12 cellular contexts compared by ENCODE assay signal in genomic region chr14:24397639-24398297, GRCh38. TPM values are rescaled to one million over a fixed set of nuclear protein-coding genes. Genes with fewer than 3 reads are reported as not detected.
A peak's percentile ranks its signal among the peaks of the same experiment; 100 is the strongest.
DNase-seq lines count a peak whose midpoint lies in the region; ATAC-seq and TF ChIP-seq lines count a peak whose summit lies in the region.
"Had no signal": no experiment of that assay in that cellular context is flagged by ENCODE, and none has a peak within 500 bp of the region (broad histone marks: within the 10 kb centered on the region; RNA-seq: fewer than 3 reads in every experiment).

No MANE protein-coding gene starts in this region.

- H3K36me3 Mint-ChIP-seq in naive thymus-derived CD8-positive, alpha-beta T cell, result no peaks in the 10 kb centered on the region

- POLR2A ChIA-PET in naive thymus-derived CD8-positive, alpha-beta T cell (lab: Charles Lee), result no interaction called here

- no peak for TF ChIP-seq CTCF in coronary artery (IDR thresholded peaks at IDR 0.05)
- TF ChIP-seq CTCF in tibial artery (IDR thresholded peaks at IDR 0.05), result no peak

- H3K4me3 Mint-ChIP-seq in naive thymus-derived CD8-positive, alpha-beta T cell, result peak overlapping the region; percentile 27 to 60 (median 44)
- H3K4me3 Mint-ChIP-seq: activated CD4-positive, alpha-beta T cell treated with anti-CD3 and anti-CD28 coated beads for 36 hours had no signal

- H3K36me3 ChIP-seq in tibial artery, result no peaks in the 10 kb centered on the region
- no peaks in the 10 kb centered on the region for H3K36me3 ChIP-seq in effector memory CD4-positive, alpha-beta T cell (ENCODE audit: control insufficient read depth, insufficient read depth, low read length)

- intact Hi-C loops in tibial artery (cut with DNase I; ENCODE audit: low total_unique reads), result no loop called here

- H3K9me3 ChIP-seq in tibial artery, result no peaks in the 10 kb centered on the region
- H3K9me3 ChIP-seq in effector memory CD4-positive, alpha-beta T cell (ENCODE audit: control insufficient read depth, low read length), result no peaks in the 10 kb centered on the region

- H3K4me3 ChIP-seq in coronary artery, result peak overlapping the region; percentile 82
- peak overlapping the region in 1 of 2 donors; percentile 71 for H3K4me3 ChIP-seq in tibial artery
- no peak overlapping the region for H3K4me3 ChIP-seq in effector memory CD4-positive, alpha-beta T cell (ENCODE audit: insufficient read depth, low read depth, low read length, poor library complexity, severe bottlenecking)

- H3K27ac Mint-ChIP-seq in naive thymus-derived CD8-positive, alpha-beta T cell, result peak overlapping the region in 5 of 10 donors; percentile 7 to 44 (median 16)
- H3K27ac Mint-ChIP-seq: activated CD4-positive, alpha-beta T cell treated with anti-CD3 and anti-CD28 coated beads for 36 hours had no signal

- H3K27ac ChIP-seq in coronary artery (peak overlapping the region; percentile 54 to 78), tibial artery (peak overlapping the region; percentile 66 to 74)
- H3K27ac ChIP-seq in effector memory CD4-positive, alpha-beta T cell (ENCODE audit: insufficient read depth, low read length, poor library complexity, severe bottlenecking), result no peak overlapping the region
- H3K27ac ChIP-seq: 22Rv1 had no signal

- ATAC-seq in naive thymus-derived CD8-positive, alpha-beta T cell, result no peak
- ATAC-seq: activated CD4-positive, alpha-beta T cell treated with anti-CD3 and anti-CD28 coated beads for 36 hours had no signal

- DNase-seq in NCI-H2171 treated with DMSO at 0.1 percent for 48 hours (lab: John Stamatoyannopoulos, UW), result peak; percentile 16
- DNase-seq in NCI-H2171 (lab: John Stamatoyannopoulos, UW), result no peak
- no peak for DNase-seq in coronary artery (ENCODE audit: low spot score)
- DNase-seq in naive thymus-derived CD8-positive, alpha-beta T cell, result no peak
- DNase-seq in tibial artery, result no peak
- DNase-seq in NOMO-1 (lab: John Stamatoyannopoulos, UW; ENCODE audit: unreplicated experiment in 2 of 2), result no peak
- no peak for DNase-seq in effector memory CD4-positive, alpha-beta T cell
- no peak for DNase-seq in AG08396 (ENCODE audit: low spot score)
- DNase-seq: activated CD4-positive, alpha-beta T cell treated with anti-CD3 and anti-CD28 coated beads for 36 hours; NCI-H345; SHP77 had no signal

- H3K27me3 Mint-ChIP-seq in naive thymus-derived CD8-positive, alpha-beta T cell, result peaks cover 0 to 10% (median 2%) of the 10 kb centered on the region in 5 donors

- peaks cover 0 to 33% (median 24%) of the 10 kb centered on the region in 4 donors for H3K4me1 ChIP-seq in tibial artery
- peaks cover 6% of the 10 kb centered on the region for H3K4me1 ChIP-seq in effector memory CD4-positive, alpha-beta T cell (ENCODE audit: control insufficient read depth, insufficient read depth, low read length, poor library complexity, severe bottlenecking)

- H3K27me3 ChIP-seq in tibial artery, result no peaks in the 10 kb centered on the region
- H3K27me3 ChIP-seq in effector memory CD4-positive, alpha-beta T cell (replicated peaks; ENCODE audit: control insufficient read depth, insufficient read depth, low read length, poor library complexity, severe bottlenecking), result no peaks in the 10 kb centered on the region

- H3K9me3 Mint-ChIP-seq in naive thymus-derived CD8-positive, alpha-beta T cell, result no peaks in the 10 kb centered on the region

- peaks cover 7 to 17% (median 12%) of the 10 kb centered on the region in 4 donors for H3K4me1 Mint-ChIP-seq in naive thymus-derived CD8-positive, alpha-beta T cell

RNA-seq across cellular contexts. Expression of gene NYNRIN, which starts 1.0 kb away (rescaled TPM):
- total RNA-seq in naive thymus-derived CD8-positive, alpha-beta T cell, result under 1 TPM; 0.29 to 0.36 TPM
- polyA plus RNA-seq in naive thymus-derived CD8-positive, alpha-beta T cell, result under 1 TPM in 1 of 3 donors, not detected in 2; 0.13 TPM

RNA-seq across cellular contexts. Expression of gene NFATC4, which starts 29.8 kb away (rescaled TPM):
- total RNA-seq in naive thymus-derived CD8-positive, alpha-beta T cell, result not detected
- polyA plus RNA-seq in naive thymus-derived CD8-positive, alpha-beta T cell, result not detected

RNA-seq across cellular contexts. Expression of gene CBLN3, which starts 31.7 kb away (rescaled TPM):
- total RNA-seq in naive thymus-derived CD8-positive, alpha-beta T cell, result 1 to 10 TPM; 3.9 to 4.8 TPM
- polyA plus RNA-seq in naive thymus-derived CD8-positive, alpha-beta T cell, result under 1 TPM in 1 of 3 donors, not detected in 2; 0.23 TPM

RNA-seq across cellular contexts. Expression of gene KHNYN, which starts 32.0 kb away (rescaled TPM):
- total RNA-seq in naive thymus-derived CD8-positive, alpha-beta T cell, result 100 to 1,000 TPM; 142 to 150 TPM
- 10 to 100 TPM in 2 of 3 donors, 1 to 10 TPM in 1; 9.1 to 16.9 (median 10.6) TPM for polyA plus RNA-seq in naive thymus-derived CD8-positive, alpha-beta T cell

RNA-seq across cellular contexts. Expression of gene SDR39U1, which starts 44.8 kb away (rescaled TPM):
- 100 to 1,000 TPM; 140 to 145 TPM for total RNA-seq in naive thymus-derived CD8-positive, alpha-beta T cell
- polyA plus RNA-seq in naive thymus-derived CD8-positive, alpha-beta T cell, result 10 to 100 TPM; 70.3 to 90.8 (median 89.5) TPM
